ENCODE assay signal across 1 cellular context in genomic region chr1:118990513-118991131, GRCh38.
TF ChIP-seq lines count a peak whose summit lies in the region.

No MANE protein-coding gene starts in this region.

TF ChIP-seq in H1, 55 proteins besides CTCF, POLR2A, EP300 and RAD21:
- TF ChIP-seq CBX8 (IDR thresholded peaks at IDR 0.05; ENCODE audit: borderline replicate concordance, low read depth, low read length) (0 out of 2 replicates have a peak, but pooled peaks have one; percentile 59), CTBP2 (IDR thresholded peaks at IDR 0.05; ENCODE audit: borderline replicate concordance, insufficient read depth, insufficient read length, low read length) (no peak)
